In genomic region chr10:86287966-86288579, GRCh38 we compare ENCODE assay signal across 17 cellular contexts.
DNase-seq lines count a peak whose midpoint lies in the region; TF ChIP-seq lines count a peak whose summit lies in the region.
"Had no signal": no experiment of that assay in that cellular context is flagged by ENCODE, and none has a peak within 500 bp of the region (broad histone marks: within the 10 kb centered on the region; RNA-seq: fewer than 3 reads in every experiment).

No MANE protein-coding gene starts in this region.

- H3K27ac Mint-ChIP-seq in activated CD4-positive, alpha-beta memory T cell treated with anti-CD3 and anti-CD28 coated beads, Interleukin-2, amount 10 ng/mL, durations not matched to agents 7 days and 5 days = no peak overlapping the region
- no peak overlapping the region for H3K27ac Mint-ChIP-seq in activated CD4-positive, alpha-beta memory T cell treated with anti-CD3 and anti-CD28 coated beads for 36 hours
- no peak overlapping the region for H3K27ac Mint-ChIP-seq in type B pancreatic cell
- H3K27ac Mint-ChIP-seq: activated B cell treated with CpG ODN at 0.5 μM for 24 hours; activated naive CD4-positive, alpha-beta T cell treated with anti-CD3 and anti-CD28 coated beads, Interleukin-2, amount 10 ng/mL, durations not matched to agents 7 days and 5 days; IgD-negative memory B cell had no signal

- no peaks in the 10 kb centered on the region for H3K9me3 Mint-ChIP-seq in activated CD4-positive, alpha-beta memory T cell treated with anti-CD3 and anti-CD28 coated beads, Interleukin-2, amount 10 ng/mL, durations not matched to agents 7 days and 5 days
- no peaks in the 10 kb centered on the region for H3K9me3 Mint-ChIP-seq in activated CD4-positive, alpha-beta memory T cell treated with anti-CD3 and anti-CD28 coated beads for 36 hours
- H3K9me3 Mint-ChIP-seq in type B pancreatic cell = no peaks in the 10 kb centered on the region
- H3K9me3 Mint-ChIP-seq: activated B cell treated with CpG ODN at 0.5 μM for 24 hours; activated naive CD4-positive, alpha-beta T cell treated with anti-CD3 and anti-CD28 coated beads, Interleukin-2, amount 10 ng/mL, durations not matched to agents 7 days and 5 days had no signal

- no peaks in the 10 kb centered on the region for H3K27me3 Mint-ChIP-seq in activated CD4-positive, alpha-beta memory T cell treated with anti-CD3 and anti-CD28 coated beads, Interleukin-2, amount 10 ng/mL, durations not matched to agents 7 days and 5 days
- peaks cover 3% of the 10 kb centered on the region for H3K27me3 Mint-ChIP-seq in activated CD4-positive, alpha-beta memory T cell treated with anti-CD3 and anti-CD28 coated beads for 36 hours
- peaks cover 20% of the 10 kb centered on the region for H3K27me3 Mint-ChIP-seq in type B pancreatic cell
- H3K27me3 Mint-ChIP-seq: activated naive CD4-positive, alpha-beta T cell treated with anti-CD3 and anti-CD28 coated beads, Interleukin-2, amount 10 ng/mL, durations not matched to agents 7 days and 5 days had no signal

- CTCF ChIA-PET in activated CD4-positive, alpha-beta memory T cell treated with anti-CD3 and anti-CD28 coated beads, Interleukin-2, amount 10 ng/mL, durations not matched to agents 7 days and 5 days (lab: Charles Lee) = no interaction called here
- CTCF ChIA-PET in activated CD4-positive, alpha-beta memory T cell treated with anti-CD3 and anti-CD28 coated beads for 36 hours (lab: Charles Lee) = no interaction called here

- no peaks in the 10 kb centered on the region for H3K36me3 Mint-ChIP-seq in activated CD4-positive, alpha-beta memory T cell treated with anti-CD3 and anti-CD28 coated beads, Interleukin-2, amount 10 ng/mL, durations not matched to agents 7 days and 5 days (ENCODE audit: low read depth)
- no peaks in the 10 kb centered on the region for H3K36me3 Mint-ChIP-seq in activated CD4-positive, alpha-beta memory T cell treated with anti-CD3 and anti-CD28 coated beads for 36 hours
- H3K36me3 Mint-ChIP-seq in type B pancreatic cell = no peaks in the 10 kb centered on the region
- H3K36me3 Mint-ChIP-seq: activated naive CD4-positive, alpha-beta T cell treated with anti-CD3 and anti-CD28 coated beads, Interleukin-2, amount 10 ng/mL, durations not matched to agents 7 days and 5 days; IgD-negative memory B cell had no signal

- H3K4me3 Mint-ChIP-seq in activated CD4-positive, alpha-beta memory T cell treated with anti-CD3 and anti-CD28 coated beads, Interleukin-2, amount 10 ng/mL, durations not matched to agents 7 days and 5 days = no peak overlapping the region
- H3K4me3 Mint-ChIP-seq in activated CD4-positive, alpha-beta memory T cell treated with anti-CD3 and anti-CD28 coated beads for 36 hours = no peak overlapping the region
- no peak overlapping the region for H3K4me3 Mint-ChIP-seq in type B pancreatic cell
- H3K4me3 Mint-ChIP-seq: activated B cell treated with CpG ODN at 0.5 μM for 24 hours; activated naive CD4-positive, alpha-beta T cell treated with anti-CD3 and anti-CD28 coated beads, Interleukin-2, amount 10 ng/mL, durations not matched to agents 7 days and 5 days; IgD-negative memory B cell had no signal

- POLR2A ChIA-PET in activated CD4-positive, alpha-beta memory T cell treated with anti-CD3 and anti-CD28 coated beads, Interleukin-2, amount 10 ng/mL, durations not matched to agents 7 days and 5 days (lab: Charles Lee) = no interaction called here
- POLR2A ChIA-PET in activated CD4-positive, alpha-beta memory T cell treated with anti-CD3 and anti-CD28 coated beads for 36 hours (lab: Charles Lee) = no interaction called here

- no peak for TF ChIP-seq CTCF in type B pancreatic cell (conservative IDR thresholded peaks at IDR 0.05)

- intact Hi-C loops in activated CD4-positive, alpha-beta memory T cell treated with anti-CD3 and anti-CD28 coated beads for 36 hours (cut with micrococcal nuclease) = no loop called here

- no peaks in the 10 kb centered on the region for H3K4me1 Mint-ChIP-seq in activated CD4-positive, alpha-beta memory T cell treated with anti-CD3 and anti-CD28 coated beads, Interleukin-2, amount 10 ng/mL, durations not matched to agents 7 days and 5 days
- no peaks in the 10 kb centered on the region for H3K4me1 Mint-ChIP-seq in activated CD4-positive, alpha-beta memory T cell treated with anti-CD3 and anti-CD28 coated beads for 36 hours (ENCODE audit: low read depth)
- no peaks in the 10 kb centered on the region for H3K4me1 Mint-ChIP-seq in type B pancreatic cell (ENCODE audit: unreplicated experiment)
- H3K4me1 Mint-ChIP-seq: activated naive CD4-positive, alpha-beta T cell treated with anti-CD3 and anti-CD28 coated beads, Interleukin-2, amount 10 ng/mL, durations not matched to agents 7 days and 5 days had no signal

- peak; percentile 4 for DNase-seq in activated CD4-positive, alpha-beta memory T cell treated with anti-CD3 and anti-CD28 coated beads, Interleukin-2, amount 10 ng/mL, durations not matched to agents 7 days and 5 days
- DNase-seq in activated CD4-positive, alpha-beta memory T cell treated with anti-CD3 and anti-CD28 coated beads for 36 hours = no peak
- peak; percentile 73 for DNase-seq in NCI-H146 treated with DMSO at 0.1 percent for 48 hours (lab: John Stamatoyannopoulos, UW; ENCODE audit: unreplicated experiment)
- peak; percentile 20 for DNase-seq in ecto neural progenitor cell (ENCODE audit: low spot score)
- peak; percentile 43 for DNase-seq in type B pancreatic cell (ENCODE audit: extremely low spot score, unreplicated experiment)
- DNase-seq in NCI-H1930 (lab: John Stamatoyannopoulos, UW) = no peak
- DNase-seq in central memory CD4-positive, alpha-beta T cell = no peak
- DNase-seq in C1 segment of cervical spinal cord (lab: John Stamatoyannopoulos, UW) = no peak
- DNase-seq: activated B cell treated with CpG ODN at 0.5 μM for 24 hours; activated naive CD4-positive, alpha-beta T cell treated with anti-CD3 and anti-CD28 coated beads, Interleukin-2, amount 10 ng/mL, durations not matched to agents 7 days and 5 days; GDM1; heart right ventricle; kidney; NCI-H1105 treated with DMSO at 0.1 percent for 48 hours; stimulated activated CD4-positive, alpha-beta T cell treated with anti-CD3 and anti-CD28 coated beads, Interleukin-4, amount 100 ng/mL, for 4 hours; trophoblast cell had no signal

Comparison
In these comparisons a context has a peak if more than half of its experiments do, and no peak if none do; other contexts are left out.
1. DNase-seq: peak in activated CD4-positive, alpha-beta memory T cell treated with anti-CD3 and anti-CD28 coated beads, Interleukin-2, amount 10 ng/mL, durations not matched to agents 7 days and 5 days (single experiment), NCI-H146 treated with DMSO at 0.1 percent for 48 hours (single experiment), ecto neural progenitor cell (single experiment) and type B pancreatic cell (single experiment); none in activated CD4-positive, alpha-beta memory T cell treated with anti-CD3 and anti-CD28 coated beads for 36 hours (single experiment), NCI-H1930 (0 of 2), central memory CD4-positive, alpha-beta T cell (single experiment) and C1 segment of cervical spinal cord (0 of 14).